ENCODE assay signal across 8 cellular contexts in genomic region chr7:74890158-74891123, GRCh38. TPM values are rescaled to one million over a fixed set of nuclear protein-coding genes. Genes with fewer than 3 reads are reported as not detected.
DNase-seq lines count a peak whose midpoint lies in the region; ATAC-seq and TF ChIP-seq lines count a peak whose summit lies in the region.
"Not testable (repeated sequence)": the region's sequence is repeated elsewhere in the genome, so short reads cannot be mapped to it uniquely, and the experiment has no call there.

No MANE protein-coding gene starts in this region.

- H3K27ac Mint-ChIP-seq in MCF 10A (ENCODE audit: low read depth, unreplicated experiment), result peak overlapping the region; percentile 35

- not testable (repeated sequence) for H3K4me1 ChIP-seq in iPS-18a (ENCODE audit: control insufficient read depth, low read depth, low read length); sigmoid colon; uterus

- peak overlapping the region; percentile 53 for H3K4me3 ChIP-seq in iPS-18a (ENCODE audit: low read length)
- peak overlapping the region; percentile 50 to 65 (median 54) for H3K4me3 ChIP-seq in sigmoid colon
- peak overlapping the region; percentile 50 to 53 for H3K4me3 ChIP-seq in uterus

- BruUV-seq in MCF 10A (replicated peaks; lab: Mats Ljungman, UMichigan), result TSS peak; percentile 88

- H3K36me3 Mint-ChIP-seq in MCF 10A (ENCODE audit: insufficient read depth, unreplicated experiment), result not testable (repeated sequence)

- POLR2A ChIA-PET in MCF 10A (lab: Yijun Ruan, JAX), result not testable (repeated sequence)

- not testable (repeated sequence) for H3K27me3 ChIP-seq in iPS-18a (ENCODE audit: control insufficient read depth, insufficient read depth, low read length); sigmoid colon; uterus

- H3K27ac ChIP-seq in iPS-18a (ENCODE audit: low read length), result not testable (repeated sequence)
- H3K27ac ChIP-seq in sigmoid colon (peak overlapping the region; percentile 80 to 89 (median 84)), uterus (peak overlapping the region; percentile 74 to 86)

- H3K9ac ChIP-seq in iPS-18a (ENCODE audit: low read length), result not testable (repeated sequence)

- H3K9me3 ChIP-seq in iPS-18a (ENCODE audit: control insufficient read depth, low read depth, low read length); sigmoid colon; uterus: not testable (repeated sequence)

- peak; percentile 15 for DNase-seq in NCI-H446 treated with DMSO at 0.1 percent for 48 hours (lab: John Stamatoyannopoulos, UW)
- DNase-seq in activated CD4-positive, CD25-positive, alpha-beta regulatory T cell (lab: John Stamatoyannopoulos, UW), result peak; percentile 37 to 56 (median 50)
- DNase-seq in MCF 10A (ENCODE audit: unreplicated experiment), result peak; percentile 61
- DNase-seq in sigmoid colon, result peak; percentile 95
- peak; percentile 89 for DNase-seq in uterus

- CTCF ChIA-PET in MCF 10A (lab: Yijun Ruan, JAX), result not testable (repeated sequence)

- H3K36me3 ChIP-seq in iPS-18a (ENCODE audit: control insufficient read depth, low read depth, low read length); sigmoid colon; uterus: not testable (repeated sequence)

- ATAC-seq in GM18867 (IDR thresholded peaks at IDR 0.05; ENCODE audit: unreplicated experiment), result peak; percentile 62
- peak; percentile 52 for ATAC-seq in HG03159 (IDR thresholded peaks at IDR 0.05; ENCODE audit: unreplicated experiment)

- peak overlapping the region; percentile 71 for H3K4me3 Mint-ChIP-seq in MCF 10A (ENCODE audit: unreplicated experiment)

- 0% methylated on average over 56 to 58 of the region's 84 CpGs for WGBS in sigmoid colon, 2 donors

- intact Hi-C loops in MCF 10A (cut with micrococcal nuclease); sigmoid colon (cut with DNase I); uterus (cut with DNase I; ENCODE audit: low total_unique reads): not testable (repeated sequence)

- not testable (repeated sequence) for TF ChIP-seq EP300 in sigmoid colon (IDR thresholded peaks at IDR 0.05)

- not testable (repeated sequence) for H3K4me1 Mint-ChIP-seq in MCF 10A (ENCODE audit: insufficient read depth, unreplicated experiment)

- not testable (repeated sequence) for H3K9me3 Mint-ChIP-seq in MCF 10A (ENCODE audit: unreplicated experiment)

- not testable (repeated sequence) for H3K27me3 Mint-ChIP-seq in MCF 10A (ENCODE audit: insufficient read depth, unreplicated experiment)

- peak; percentile 14 to 15 for TF ChIP-seq POLR2A in sigmoid colon (IDR thresholded peaks at IDR 0.05)
- TF ChIP-seq POLR2A in uterus (IDR thresholded peaks at IDR 0.05), result peak; percentile 53 to 54

- TF ChIP-seq CTCF in MCF 10A (IDR thresholded peaks at IDR 0.05; ENCODE audit: unreplicated experiment); sigmoid colon (IDR thresholded peaks at IDR 0.05): not testable (repeated sequence)
- peak in 1 of 4 experiments; percentile 8 for TF ChIP-seq CTCF in uterus (IDR thresholded peaks at IDR 0.05)

RNA-seq across cellular contexts. Expression of gene GTF2IRD2, which starts 39.0 kb away (rescaled TPM):
- total RNA-seq in MCF 10A (2022) (13.4 and 16.1 TPM in 2 replicates), sigmoid colon (10 to 100 TPM; 12.2 to 30.7 (median 24.3) TPM), uterus (10 to 100 TPM; 12.9 to 46.7 (median 28.1) TPM)
- polyA plus RNA-seq in sigmoid colon, result 10 to 100 TPM in 2 of 3 donors, 1 to 10 TPM in 1; 1.4 to 15.0 (median 11.7) TPM

Comparison
In these comparisons a context has a peak if more than half of its experiments do, and no peak if none do; other contexts are left out.
1. DNase-seq: peak in every context shown above with its lines; median percentile 95 in sigmoid colon; 89 in uterus; 61 in MCF 10A; 50 in activated CD4-positive, CD25-positive, alpha-beta regulatory T cell; 15 in NCI-H446 treated with DMSO at 0.1 percent for 48 hours.